In the genomic region with DNA sequence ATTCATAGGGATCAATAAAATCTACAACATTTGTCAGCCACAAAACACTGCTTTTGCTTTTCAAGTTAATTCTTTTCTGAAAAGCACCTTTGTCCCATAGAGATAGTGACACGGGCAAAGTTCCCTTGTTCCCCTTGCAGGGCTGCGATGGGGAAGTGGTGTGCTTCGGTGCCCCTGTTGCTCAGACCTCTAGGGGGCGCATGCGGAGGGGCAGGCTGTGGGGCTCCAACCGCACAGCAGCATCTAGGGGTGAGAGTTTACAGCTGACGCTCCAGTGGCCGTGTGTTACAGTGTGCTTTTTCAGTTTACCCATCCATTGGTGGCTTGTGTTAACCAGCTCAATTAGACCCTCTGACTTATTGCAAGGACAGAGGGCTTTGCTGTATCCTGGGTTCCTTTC, we compare ENCODE assay signal across 14 cellular contexts.
DNase-seq lines count a peak whose midpoint lies in the region; ATAC-seq, FAIRE-seq and TF ChIP-seq lines count a peak whose summit lies in the region.
"Had no signal": no experiment of that assay in that cellular context is flagged by ENCODE, and none has a peak within 500 bp of the region (broad histone marks: within the 10 kb centered on the region; RNA-seq: fewer than 3 reads in every experiment).

No MANE protein-coding gene starts in this region.

- intact Hi-C loops in HepG2 (cut with micrococcal nuclease; ENCODE audit: unreplicated experiment) (no loop called here), right lobe of liver (cut with DNase I) (no loop called here), K562 (cut with micrococcal nuclease) (no loop called here), thyroid gland (cut with DNase I) (no loop called here)

- H2AFZ ChIP-seq in HepG2 (ENCODE audit: low read length) (no peak overlapping the region), K562 (ENCODE audit: low read depth, low read length) (peak overlapping the region; percentile 66; the same call in 1 of the 2 replicates)

- no peaks in the 10 kb centered on the region for H3K9me3 ChIP-seq in HepG2 (ENCODE audit: low read length)
- no peaks in the 10 kb centered on the region for H3K9me3 ChIP-seq in right lobe of liver
- H3K9me3 ChIP-seq in K562 (replicated peaks; ENCODE audit: control insufficient read depth, insufficient read depth, low read depth, low read length): no peaks in the 10 kb centered on the region
- no peaks in the 10 kb centered on the region for H3K9me3 ChIP-seq in thyroid gland

- TF ChIP-seq RAD21 in HepG2 (CRISPR knock-in tag; IDR thresholded peaks at IDR 0.05) (peak; percentile 51; the same call in 1 of the 2 replicates), K562 (CRISPR knock-in tag; conservative IDR thresholded peaks at IDR 0.05 in 1 of 2, IDR thresholded peaks at IDR 0.05 in 1 of 2) (peak in 1 of 2 experiments; percentile 8; a peak in 1 of 4 replicates)

- H3K4me2 ChIP-seq in HepG2 (ENCODE audit: low read depth, low read length) (no peak overlapping the region), K562 (ENCODE audit: insufficient read depth, low read length) (peak overlapping the region; percentile 41)

- DNase-seq in HepG2 (ENCODE audit: low spot score): peak; percentile 61
- no peak for DNase-seq in right lobe of liver
- DNase-seq in Kasumi-1 (lab: John Stamatoyannopoulos, UW): peak; percentile 21 to 44
- DNase-seq in K562 (ENCODE audit: extremely low read depth in 1 of 4, low spot score in 3 of 4): peak; percentile 15 to 43 (median 21)
- DNase-seq in islet precursor cell: no peak
- DNase-seq in thyroid gland: no peak
- DNase-seq: activated CD4-positive, alpha-beta T cell treated with anti-CD3 and anti-CD28 coated beads, Interleukin-2, amount 10 ng/mL, durations not matched to agents 24 days and 14 days; activated T-cell treated with anti-CD3 and anti-CD28 coated beads, Interleukin-2, amount 50 U/mL, for 72 hours; amygdala; Calu3; NCI-H187; stimulated activated CD8-positive, alpha-beta memory T cell treated with anti-CD3 and anti-CD28 coated beads, Interleukin-4, amount 100 ng/mL, for 48 hours had no signal

- in situ Hi-C loops in HepG2 (cut with HindIII; ENCODE audit: extremely low pct_ligation_motif_present, low pct_unique_long_range_greater_than_20kb) (no loop called here), K562 (cut with MboI) (no loop called here)

- POLR2A ChIA-PET in HepG2 (lab: Yijun Ruan, JAX) (no interaction called here), K562 (lab: Yijun Ruan, JAX) (no interaction called here)

- H3K79me2 ChIP-seq in HepG2 (ENCODE audit: insufficient read depth, low read length) (no peaks in the 10 kb centered on the region), K562 (ENCODE audit: control insufficient read depth, insufficient read depth, low read length) (no peaks in the 10 kb centered on the region)

- no peaks in the 10 kb centered on the region for H3K9me1 ChIP-seq in K562 (ENCODE audit: control insufficient read depth, insufficient read depth, low read length)

- 5% methylated on average over 7 of the region's 8 CpGs for WGBS in HepG2 (ENCODE audit: low lambda C conversion rate)
- 67% methylated on average over 8 of the region's 8 CpGs for WGBS in right lobe of liver (ENCODE audit: insufficient coverage, low coverage, low lambda C conversion rate, missing lambda C conversion rate)
- WGBS in K562 (ENCODE audit: insufficient coverage, low coverage, missing lambda C conversion rate): 5% methylated on average over 8 of the region's 8 CpGs
- WGBS in thyroid gland, 2 donors: 85% methylated on average over 8 of the region's 8 CpGs

- BruUV-seq in HepG2 (replicated peaks; lab: Mats Ljungman, UMichigan) (no TSS peak), K562 (replicated peaks; lab: Mats Ljungman, UMichigan) (no TSS peak)

- H3K27me3 ChIP-seq in HepG2 (ENCODE audit: control insufficient read depth in 1 of 2, insufficient read depth in 2 of 2, low read length in 2 of 2) (no peaks in the 10 kb centered on the region), right lobe of liver (no peaks in the 10 kb centered on the region), K562 (ENCODE audit: control insufficient read depth in 2 of 2, insufficient read depth in 2 of 2, low read length in 2 of 2) (no peaks in the 10 kb centered on the region), thyroid gland (no peaks in the 10 kb centered on the region)

- no peak for TF ChIP-seq POLR2A in HepG2 (IDR thresholded peaks at IDR 0.05; ENCODE audit: insufficient read depth in 1 of 2, low read depth in 2 of 2, low read length in 2 of 2)
- TF ChIP-seq POLR2A in right lobe of liver (IDR thresholded peaks at IDR 0.05): no peak
- no peak for TF ChIP-seq POLR2A in K562 (conservative IDR thresholded peaks at IDR 0.05)
- TF ChIP-seq POLR2A in thyroid gland (IDR thresholded peaks at IDR 0.05): no peak

- H3K4me1 ChIP-seq in HepG2 (ENCODE audit: insufficient read depth, low read length) (0 out of 2 replicates have a peak, but pooled peaks cover 3% of the 10 kb centered on the region), right lobe of liver (no peaks in the 10 kb centered on the region), K562 (replicated peaks in 1 of 2; ENCODE audit: control insufficient read depth in 2 of 2, insufficient read depth in 2 of 2, low read length in 2 of 2) (no peaks in the 10 kb centered on the region), thyroid gland (no peaks in the 10 kb centered on the region)

- ATAC-seq in HepG2 (peak; percentile 100), right lobe of liver (no peak), K562 (peak; percentile 85), HG03457 (IDR thresholded peaks at IDR 0.05; ENCODE audit: unreplicated experiment) (no peak), GM21515 (IDR thresholded peaks at IDR 0.05; ENCODE audit: unreplicated experiment) (no peak)
- ATAC-seq: activated T-cell treated with anti-CD3 and anti-CD28 coated beads, Interleukin-2, amount 50 U/mL, for 72 hours had no signal

- H3K4me3 ChIP-seq in HepG2 (replicated peaks in 1 of 3; ENCODE audit: insufficient read depth in 1 of 3, low read depth in 2 of 3, low read length in 3 of 3): no peak overlapping the region
- no peak overlapping the region for H3K4me3 ChIP-seq in right lobe of liver
- H3K4me3 ChIP-seq in K562: no peak overlapping the region
- H3K4me3 ChIP-seq in thyroid gland (replicated peaks in 1 of 3): no peak overlapping the region

- no peak overlapping the region for H3K9ac ChIP-seq in HepG2 (ENCODE audit: insufficient read depth, low read depth, low read length)
- no peak overlapping the region for H3K9ac ChIP-seq in K562 (ENCODE audit: insufficient read depth in 1 of 2, low read depth in 2 of 2, low read length in 2 of 2)

- H4K20me1 ChIP-seq in HepG2 (ENCODE audit: insufficient read depth, low read length) (no peaks in the 10 kb centered on the region), K562 (replicated peaks; ENCODE audit: control insufficient read depth, insufficient read depth, low read length) (no peaks in the 10 kb centered on the region)

- H3K36me3 ChIP-seq in HepG2 (replicated peaks in 1 of 2; ENCODE audit: control insufficient read depth in 1 of 2, insufficient read depth in 2 of 2, low read length in 2 of 2): no peaks in the 10 kb centered on the region
- no peaks in the 10 kb centered on the region for H3K36me3 ChIP-seq in right lobe of liver
- H3K36me3 ChIP-seq in K562 (ENCODE audit: control insufficient read depth, insufficient read depth, low read length): no peaks in the 10 kb centered on the region
- no peaks in the 10 kb centered on the region for H3K36me3 ChIP-seq in thyroid gland

- no peak overlapping the region for H3K27ac ChIP-seq in HepG2 (ENCODE audit: extremely low read length, insufficient read depth, low read length)
- no peak overlapping the region for H3K27ac ChIP-seq in right lobe of liver
- no peak overlapping the region for H3K27ac ChIP-seq in K562 (ENCODE audit: extremely low read depth, low read depth, low read length)
- H3K27ac ChIP-seq in thyroid gland: no peak overlapping the region

- no peak for TF ChIP-seq EP300 in HepG2 (IDR thresholded peaks at IDR 0.05; ENCODE audit: low read depth in 2 of 2, low read length in 2 of 2)
- no peak for TF ChIP-seq EP300 in HepG2 (CRISPR knock-in tag; IDR thresholded peaks at IDR 0.05; ENCODE audit: borderline replicate concordance)
- no peak for TF ChIP-seq EP300 in K562 (IDR thresholded peaks at IDR 0.05; ENCODE audit: low read length)

- FAIRE-seq in HepG2 (lab: Jason Lieb, UNC) (no peak), K562 (lab: Jason Lieb, UNC) (no peak)

- peak; percentile 84 for TF ChIP-seq CTCF in HepG2 (CRISPR knock-in tag; IDR thresholded peaks at IDR 0.05)
- TF ChIP-seq CTCF in right lobe of liver (IDR thresholded peaks at IDR 0.05): no peak
- TF ChIP-seq CTCF in K562 (IDR thresholded peaks at IDR 0.05 in 2 of 3, conservative IDR thresholded peaks at IDR 0.05 in 1 of 3; ENCODE audit: insufficient read depth in 2 of 3, low read depth in 1 of 3, low read length in 3 of 3): peak; percentile 53 to 96 (median 63)
- no peak for TF ChIP-seq CTCF in thyroid gland (IDR thresholded peaks at IDR 0.05)

- CTCF ChIA-PET in HepG2 (lab: Yijun Ruan, JAX; ENCODE audit: low intra/inter-chr PET ratio, low total read pairs): no interaction called here
- CTCF ChIA-PET in K562 (lab: Yijun Ruan, JAX; ENCODE audit: low intra/inter-chr PET ratio): no interaction called here

Comparison
In these comparisons a context has a peak if more than half of its experiments do, and no peak if none do; other contexts are left out.
1. ATAC-seq: peak in HepG2 (single experiment) and K562 (single experiment); none in right lobe of liver (0 of 4), HG03457 (single experiment) and GM21515 (single experiment).
2. DNase-seq: peak in HepG2 (single experiment), Kasumi-1 (2 of 2) and K562 (4 of 4); none in right lobe of liver (0 of 3), islet precursor cell (single experiment) and thyroid gland (0 of 2).
3. CTCF ChIP-seq: peak in HepG2 (single experiment) and K562 (3 of 3); none in right lobe of liver (0 of 4) and thyroid gland (0 of 6).